Comparison of ENCODE assay signal across 1 cellular context in genomic region chr3:197050511-197050910, GRCh38.
TF ChIP-seq lines count a peak whose summit lies in the region.

No MANE protein-coding gene starts in this region.

TF ChIP-seq in GM12878, 131 proteins besides CTCF, POLR2A, EP300 and RAD21 (continued from another document):
- peak; percentile 24; the same call in 1 of the 2 replicates for TF ChIP-seq ATF2 (IDR thresholded peaks at IDR 0.05; ENCODE audit: low read length)
